In the genomic region with DNA sequence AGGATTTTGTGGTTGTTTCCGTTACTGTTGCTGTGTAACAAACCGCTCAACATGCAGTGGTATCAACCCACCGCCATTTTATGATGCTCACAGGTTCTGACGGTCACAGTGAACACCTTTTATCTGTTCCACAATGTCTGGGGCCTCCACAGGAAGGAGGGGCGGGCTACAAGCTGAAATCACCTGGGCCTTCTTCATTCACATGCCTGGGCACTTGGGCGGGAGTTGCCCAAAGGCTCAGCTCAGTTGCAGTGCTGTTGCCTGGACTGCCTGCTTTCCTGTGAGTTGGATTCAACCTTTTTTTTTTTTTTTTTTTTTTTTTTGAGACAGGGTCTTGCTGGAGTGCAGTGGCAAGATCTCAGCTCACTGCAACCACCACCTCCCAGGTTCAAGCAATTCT, we compare ENCODE assay signal across 1 cellular context.
TF ChIP-seq lines count a peak whose summit lies in the region.

No MANE protein-coding gene starts in this region.

TF ChIP-seq in HepG2, 621 proteins besides CTCF, POLR2A, EP300 and RAD21:
- TF ChIP-seq TCF7L2 (IDR thresholded peaks at IDR 0.05; ENCODE audit: low read depth, low read length), result no peak
- no peak for TF ChIP-seq TRAFD1 (CRISPR knock-in tag; IDR thresholded peaks at IDR 0.05; ENCODE audit: borderline replicate concordance)
- TF ChIP-seq ZNF607 (CRISPR knock-in tag; IDR thresholded peaks at IDR 0.05; ENCODE audit: borderline replicate concordance), result 0 out of 2 replicates have a peak, but pooled peaks have one; percentile 4
